2 cellular contexts compared by ENCODE assay signal in the genomic region with DNA sequence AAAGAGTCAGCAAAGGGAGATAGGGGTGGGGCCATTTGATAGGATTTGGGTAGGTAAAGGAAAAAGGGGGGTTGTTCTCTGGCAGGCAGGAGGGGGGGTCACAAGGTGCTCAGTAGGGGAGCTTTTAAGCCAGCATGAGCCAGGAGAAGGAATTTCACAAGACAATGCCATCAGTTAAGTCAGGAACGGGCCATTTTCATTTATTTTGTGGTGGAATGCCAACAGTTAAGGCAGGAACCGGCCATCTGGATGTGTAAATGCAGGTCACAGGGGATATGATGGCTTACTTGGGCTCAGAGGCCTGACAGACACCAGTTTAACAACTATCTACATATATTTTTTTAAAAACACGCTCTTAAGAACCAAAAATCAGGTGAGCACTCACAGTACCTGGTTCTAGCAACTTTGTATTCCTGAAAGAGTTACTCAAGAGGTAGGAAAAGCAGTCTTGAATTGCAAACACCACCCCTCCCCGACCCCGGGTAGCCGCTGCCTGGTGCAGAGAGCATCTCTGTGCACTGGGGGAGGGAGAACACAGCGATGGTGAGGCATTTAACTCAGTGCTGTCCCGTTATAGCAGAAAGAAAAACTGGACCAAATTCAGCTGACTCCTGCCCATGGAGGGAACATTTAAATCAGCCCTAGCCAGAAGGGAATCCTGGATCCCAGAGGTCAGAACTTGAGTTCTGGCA.
TF ChIP-seq lines count a peak whose summit lies in the region.

No MANE protein-coding gene starts in this region.

TF ChIP-seq in GM23338, 12 proteins besides CTCF, POLR2A, EP300 and RAD21:
- TF ChIP-seq EZH2 (IDR thresholded peaks at IDR 0.05; ENCODE audit: low read depth, unreplicated experiment) = no peak
- peak; percentile 97 for TF ChIP-seq NANOG (IDR thresholded peaks at IDR 0.05; ENCODE audit: borderline replicate concordance)
- TF ChIP-seq, protein P1, sequence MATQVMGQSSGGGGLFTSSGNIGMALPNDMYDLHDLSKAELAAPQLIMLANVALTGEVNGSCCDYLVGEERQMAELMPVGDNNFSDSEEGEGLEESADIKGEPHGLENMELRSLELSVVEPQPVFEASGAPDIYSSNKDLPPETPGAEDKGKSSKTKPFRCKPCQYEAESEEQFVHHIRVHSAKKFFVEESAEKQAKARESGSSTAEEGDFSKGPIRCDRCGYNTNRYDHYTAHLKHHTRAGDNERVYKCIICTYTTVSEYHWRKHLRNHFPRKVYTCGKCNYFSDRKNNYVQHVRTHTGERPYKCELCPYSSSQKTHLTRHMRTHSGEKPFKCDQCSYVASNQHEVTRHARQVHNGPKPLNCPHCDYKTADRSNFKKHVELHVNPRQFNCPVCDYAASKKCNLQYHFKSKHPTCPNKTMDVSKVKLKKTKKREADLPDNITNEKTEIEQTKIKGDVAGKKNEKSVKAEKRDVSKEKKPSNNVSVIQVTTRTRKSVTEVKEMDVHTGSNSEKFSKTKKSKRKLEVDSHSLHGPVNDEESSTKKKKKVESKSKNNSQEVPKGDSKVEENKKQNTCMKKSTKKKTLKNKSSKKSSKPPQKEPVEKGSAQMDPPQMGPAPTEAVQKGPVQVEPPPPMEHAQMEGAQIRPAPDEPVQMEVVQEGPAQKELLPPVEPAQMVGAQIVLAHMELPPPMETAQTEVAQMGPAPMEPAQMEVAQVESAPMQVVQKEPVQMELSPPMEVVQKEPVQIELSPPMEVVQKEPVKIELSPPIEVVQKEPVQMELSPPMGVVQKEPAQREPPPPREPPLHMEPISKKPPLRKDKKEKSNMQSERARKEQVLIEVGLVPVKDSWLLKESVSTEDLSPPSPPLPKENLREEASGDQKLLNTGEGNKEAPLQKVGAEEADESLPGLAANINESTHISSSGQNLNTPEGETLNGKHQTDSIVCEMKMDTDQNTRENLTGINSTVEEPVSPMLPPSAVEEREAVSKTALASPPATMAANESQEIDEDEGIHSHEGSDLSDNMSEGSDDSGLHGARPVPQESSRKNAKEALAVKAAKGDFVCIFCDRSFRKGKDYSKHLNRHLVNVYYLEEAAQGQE (IDR thresholded peaks at IDR 0.05; ENCODE audit: unreplicated experiment) = no peak
- TF ChIP-seq CREB1 (CRISPR knock-in tag; IDR thresholded peaks at IDR 0.05; ENCODE audit: low read depth) = no peak
- TF ChIP-seq POLR2AphosphoS5 (IDR thresholded peaks at IDR 0.05; ENCODE audit: low read depth) = peak; percentile 35; the same call in 1 of the 2 replicates
- TF ChIP-seq JUNB (IDR thresholded peaks at IDR 0.05; ENCODE audit: unreplicated experiment) = no peak
- TF ChIP-seq EZH2phosphoT487 (IDR thresholded peaks at IDR 0.05; ENCODE audit: unreplicated experiment) = no peak
- TF ChIP-seq, protein P2, sequence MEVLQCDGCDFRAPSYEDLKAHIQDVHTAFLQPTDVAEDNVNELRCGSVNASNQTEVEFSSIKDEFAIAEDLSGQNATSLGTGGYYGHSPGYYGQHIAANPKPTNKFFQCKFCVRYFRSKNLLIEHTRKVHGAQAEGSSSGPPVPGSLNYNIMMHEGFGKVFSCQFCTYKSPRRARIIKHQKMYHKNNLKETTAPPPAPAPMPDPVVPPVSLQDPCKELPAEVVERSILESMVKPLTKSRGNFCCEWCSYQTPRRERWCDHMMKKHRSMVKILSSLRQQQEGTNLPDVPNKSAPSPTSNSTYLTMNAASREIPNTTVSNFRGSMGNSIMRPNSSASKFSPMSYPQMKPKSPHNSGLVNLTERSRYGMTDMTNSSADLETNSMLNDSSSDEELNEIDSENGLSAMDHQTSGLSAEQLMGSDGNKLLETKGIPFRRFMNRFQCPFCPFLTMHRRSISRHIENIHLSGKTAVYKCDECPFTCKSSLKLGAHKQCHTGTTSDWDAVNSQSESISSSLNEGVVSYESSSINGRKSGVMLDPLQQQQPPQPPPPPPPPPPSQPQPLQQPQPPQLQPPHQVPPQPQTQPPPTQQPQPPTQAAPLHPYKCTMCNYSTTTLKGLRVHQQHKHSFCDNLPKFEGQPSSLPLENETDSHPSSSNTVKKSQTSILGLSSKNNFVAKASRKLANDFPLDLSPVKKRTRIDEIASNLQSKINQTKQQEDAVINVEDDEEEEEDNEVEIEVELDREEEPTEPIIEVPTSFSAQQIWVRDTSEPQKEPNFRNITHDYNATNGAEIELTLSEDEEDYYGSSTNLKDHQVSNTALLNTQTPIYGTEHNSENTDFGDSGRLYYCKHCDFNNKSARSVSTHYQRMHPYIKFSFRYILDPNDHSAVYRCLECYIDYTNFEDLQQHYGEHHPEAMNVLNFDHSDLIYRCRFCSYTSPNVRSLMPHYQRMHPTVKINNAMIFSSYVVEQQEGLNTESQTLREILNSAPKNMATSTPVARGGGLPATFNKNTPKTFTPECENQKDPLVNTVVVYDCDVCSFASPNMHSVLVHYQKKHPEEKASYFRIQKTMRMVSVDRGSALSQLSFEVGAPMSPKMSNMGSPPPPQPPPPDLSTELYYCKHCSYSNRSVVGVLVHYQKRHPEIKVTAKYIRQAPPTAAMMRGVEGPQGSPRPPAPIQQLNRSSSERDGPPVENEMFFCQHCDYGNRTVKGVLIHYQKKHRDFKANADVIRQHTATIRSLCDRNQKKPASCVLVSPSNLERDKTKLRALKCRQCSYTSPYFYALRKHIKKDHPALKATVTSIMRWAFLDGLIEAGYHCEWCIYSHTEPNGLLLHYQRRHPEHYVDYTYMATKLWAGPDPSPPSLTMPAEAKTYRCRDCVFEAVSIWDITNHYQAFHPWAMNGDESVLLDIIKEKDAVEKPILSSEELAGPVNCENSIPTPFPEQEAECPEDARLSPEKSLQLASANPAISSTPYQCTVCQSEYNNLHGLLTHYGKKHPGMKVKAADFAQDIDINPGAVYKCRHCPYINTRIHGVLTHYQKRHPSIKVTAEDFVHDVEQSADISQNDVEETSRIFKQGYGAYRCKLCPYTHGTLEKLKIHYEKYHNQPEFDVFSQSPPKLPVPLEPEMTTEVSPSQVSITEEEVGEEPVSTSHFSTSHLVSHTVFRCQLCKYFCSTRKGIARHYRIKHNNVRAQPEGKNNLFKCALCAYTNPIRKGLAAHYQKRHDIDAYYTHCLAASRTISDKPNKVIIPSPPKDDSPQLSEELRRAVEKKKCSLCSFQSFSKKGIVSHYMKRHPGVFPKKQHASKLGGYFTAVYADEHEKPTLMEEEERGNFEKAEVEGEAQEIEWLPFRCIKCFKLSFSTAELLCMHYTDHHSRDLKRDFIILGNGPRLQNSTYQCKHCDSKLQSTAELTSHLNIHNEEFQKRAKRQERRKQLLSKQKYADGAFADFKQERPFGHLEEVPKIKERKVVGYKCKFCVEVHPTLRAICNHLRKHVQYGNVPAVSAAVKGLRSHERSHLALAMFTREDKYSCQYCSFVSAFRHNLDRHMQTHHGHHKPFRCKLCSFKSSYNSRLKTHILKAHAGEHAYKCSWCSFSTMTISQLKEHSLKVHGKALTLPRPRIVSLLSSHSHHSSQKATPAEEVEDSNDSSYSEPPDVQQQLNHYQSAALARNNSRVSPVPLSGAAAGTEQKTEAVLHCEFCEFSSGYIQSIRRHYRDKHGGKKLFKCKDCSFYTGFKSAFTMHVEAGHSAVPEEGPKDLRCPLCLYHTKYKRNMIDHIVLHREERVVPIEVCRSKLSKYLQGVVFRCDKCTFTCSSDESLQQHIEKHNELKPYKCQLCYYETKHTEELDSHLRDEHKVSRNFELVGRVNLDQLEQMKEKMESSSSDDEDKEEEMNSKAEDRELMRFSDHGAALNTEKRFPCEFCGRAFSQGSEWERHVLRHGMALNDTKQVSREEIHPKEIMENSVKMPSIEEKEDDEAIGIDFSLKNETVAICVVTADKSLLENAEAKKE (CRISPR knock-in tag; IDR thresholded peaks at IDR 0.05) = no peak
- no peak for TF ChIP-seq STAT1 (IDR thresholded peaks at IDR 0.05; ENCODE audit: unreplicated experiment)

TF ChIP-seq in HepG2, 621 proteins besides CTCF, POLR2A, EP300 and RAD21:
- TF ChIP-seq ZNF570 (CRISPR knock-in tag; IDR thresholded peaks at IDR 0.05; ENCODE audit: borderline replicate concordance) (no peak), ZNF101 (CRISPR knock-in tag; IDR thresholded peaks at IDR 0.05; ENCODE audit: borderline replicate concordance, low read depth) (no peak), ELF3 (CRISPR knock-in tag; IDR thresholded peaks at IDR 0.05) (no peak), NKX3-1 (CRISPR knock-in tag; IDR thresholded peaks at IDR 0.05) (no peak), ELF4 (CRISPR knock-in tag; IDR thresholded peaks at IDR 0.05; ENCODE audit: borderline replicate concordance) (no peak), ZNF7 (CRISPR knock-in tag; IDR thresholded peaks at IDR 0.05) (no peak), SP5 (CRISPR knock-in tag; IDR thresholded peaks at IDR 0.05; ENCODE audit: borderline replicate concordance, low read depth) (no peak), ZNF598 (CRISPR knock-in tag; IDR thresholded peaks at IDR 0.05; ENCODE audit: borderline replicate concordance) (no peak), ZNF496 (CRISPR knock-in tag; IDR thresholded peaks at IDR 0.05; ENCODE audit: insufficient replicate concordance) (no peak), TCF7 (IDR thresholded peaks at IDR 0.05; ENCODE audit: low read depth) (no peak)
- TF ChIP-seq, protein P3, sequence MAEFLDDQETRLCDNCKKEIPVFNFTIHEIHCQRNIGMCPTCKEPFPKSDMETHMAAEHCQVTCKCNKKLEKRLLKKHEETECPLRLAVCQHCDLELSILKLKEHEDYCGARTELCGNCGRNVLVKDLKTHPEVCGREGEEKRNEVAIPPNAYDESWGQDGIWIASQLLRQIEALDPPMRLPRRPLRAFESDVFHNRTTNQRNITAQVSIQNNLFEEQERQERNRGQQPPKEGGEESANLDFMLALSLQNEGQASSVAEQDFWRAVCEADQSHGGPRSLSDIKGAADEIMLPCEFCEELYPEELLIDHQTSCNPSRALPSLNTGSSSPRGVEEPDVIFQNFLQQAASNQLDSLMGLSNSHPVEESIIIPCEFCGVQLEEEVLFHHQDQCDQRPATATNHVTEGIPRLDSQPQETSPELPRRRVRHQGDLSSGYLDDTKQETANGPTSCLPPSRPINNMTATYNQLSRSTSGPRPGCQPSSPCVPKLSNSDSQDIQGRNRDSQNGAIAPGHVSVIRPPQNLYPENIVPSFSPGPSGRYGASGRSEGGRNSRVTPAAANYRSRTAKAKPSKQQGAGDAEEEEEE (CRISPR knock-in tag; IDR thresholded peaks at IDR 0.05; ENCODE audit: borderline replicate concordance) = no peak
- TF ChIP-seq, protein P4, sequence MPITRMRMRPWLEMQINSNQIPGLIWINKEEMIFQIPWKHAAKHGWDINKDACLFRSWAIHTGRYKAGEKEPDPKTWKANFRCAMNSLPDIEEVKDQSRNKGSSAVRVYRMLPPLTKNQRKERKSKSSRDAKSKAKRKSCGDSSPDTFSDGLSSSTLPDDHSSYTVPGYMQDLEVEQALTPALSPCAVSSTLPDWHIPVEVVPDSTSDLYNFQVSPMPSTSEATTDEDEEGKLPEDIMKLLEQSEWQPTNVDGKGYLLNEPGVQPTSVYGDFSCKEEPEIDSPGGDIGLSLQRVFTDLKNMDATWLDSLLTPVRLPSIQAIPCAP (CRISPR knock-in tag; IDR thresholded peaks at IDR 0.05; ENCODE audit: low read depth) = no peak
- TF ChIP-seq, protein P5, sequence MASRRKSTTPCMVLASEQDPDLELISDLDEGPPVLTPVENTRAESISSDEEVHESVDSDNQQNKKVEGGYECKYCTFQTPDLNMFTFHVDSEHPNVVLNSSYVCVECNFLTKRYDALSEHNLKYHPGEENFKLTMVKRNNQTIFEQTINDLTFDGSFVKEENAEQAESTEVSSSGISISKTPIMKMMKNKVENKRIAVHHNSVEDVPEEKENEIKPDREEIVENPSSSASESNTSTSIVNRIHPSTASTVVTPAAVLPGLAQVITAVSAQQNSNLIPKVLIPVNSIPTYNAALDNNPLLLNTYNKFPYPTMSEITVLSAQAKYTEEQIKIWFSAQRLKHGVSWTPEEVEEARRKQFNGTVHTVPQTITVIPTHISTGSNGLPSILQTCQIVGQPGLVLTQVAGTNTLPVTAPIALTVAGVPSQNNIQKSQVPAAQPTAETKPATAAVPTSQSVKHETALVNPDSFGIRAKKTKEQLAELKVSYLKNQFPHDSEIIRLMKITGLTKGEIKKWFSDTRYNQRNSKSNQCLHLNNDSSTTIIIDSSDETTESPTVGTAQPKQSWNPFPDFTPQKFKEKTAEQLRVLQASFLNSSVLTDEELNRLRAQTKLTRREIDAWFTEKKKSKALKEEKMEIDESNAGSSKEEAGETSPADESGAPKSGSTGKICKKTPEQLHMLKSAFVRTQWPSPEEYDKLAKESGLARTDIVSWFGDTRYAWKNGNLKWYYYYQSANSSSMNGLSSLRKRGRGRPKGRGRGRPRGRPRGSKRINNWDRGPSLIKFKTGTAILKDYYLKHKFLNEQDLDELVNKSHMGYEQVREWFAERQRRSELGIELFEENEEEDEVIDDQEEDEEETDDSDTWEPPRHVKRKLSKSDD (CRISPR knock-in tag; IDR thresholded peaks at IDR 0.05; ENCODE audit: low read depth) = no peak
- TF ChIP-seq, protein P6, sequence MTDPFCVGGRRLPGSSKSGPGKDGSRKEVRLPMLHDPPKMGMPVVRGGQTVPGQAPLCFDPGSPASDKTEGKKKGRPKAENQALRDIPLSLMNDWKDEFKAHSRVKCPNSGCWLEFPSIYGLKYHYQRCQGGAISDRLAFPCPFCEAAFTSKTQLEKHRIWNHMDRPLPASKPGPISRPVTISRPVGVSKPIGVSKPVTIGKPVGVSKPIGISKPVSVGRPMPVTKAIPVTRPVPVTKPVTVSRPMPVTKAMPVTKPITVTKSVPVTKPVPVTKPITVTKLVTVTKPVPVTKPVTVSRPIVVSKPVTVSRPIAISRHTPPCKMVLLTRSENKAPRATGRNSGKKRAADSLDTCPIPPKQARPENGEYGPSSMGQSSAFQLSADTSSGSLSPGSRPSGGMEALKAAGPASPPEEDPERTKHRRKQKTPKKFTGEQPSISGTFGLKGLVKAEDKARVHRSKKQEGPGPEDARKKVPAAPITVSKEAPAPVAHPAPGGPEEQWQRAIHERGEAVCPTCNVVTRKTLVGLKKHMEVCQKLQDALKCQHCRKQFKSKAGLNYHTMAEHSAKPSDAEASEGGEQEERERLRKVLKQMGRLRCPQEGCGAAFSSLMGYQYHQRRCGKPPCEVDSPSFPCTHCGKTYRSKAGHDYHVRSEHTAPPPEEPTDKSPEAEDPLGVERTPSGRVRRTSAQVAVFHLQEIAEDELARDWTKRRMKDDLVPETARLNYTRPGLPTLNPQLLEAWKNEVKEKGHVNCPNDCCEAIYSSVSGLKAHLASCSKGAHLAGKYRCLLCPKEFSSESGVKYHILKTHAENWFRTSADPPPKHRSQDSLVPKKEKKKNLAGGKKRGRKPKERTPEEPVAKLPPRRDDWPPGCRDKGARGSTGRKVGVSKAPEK (CRISPR knock-in tag; IDR thresholded peaks at IDR 0.05; ENCODE audit: borderline replicate concordance) = no peak
- TF ChIP-seq, protein P7, sequence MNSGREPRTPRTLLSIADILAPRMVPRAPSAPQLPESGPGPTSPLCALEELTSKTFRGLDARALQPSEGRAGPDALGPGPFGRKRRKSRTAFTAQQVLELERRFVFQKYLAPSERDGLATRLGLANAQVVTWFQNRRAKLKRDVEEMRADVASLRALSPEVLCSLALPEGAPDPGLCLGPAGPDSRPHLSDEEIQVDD (CRISPR knock-in tag; IDR thresholded peaks at IDR 0.05; ENCODE audit: borderline replicate concordance) = no peak
TF ChIP-seq in HepG2: peak in this region for 0.
